Comparison of ENCODE assay signal across 14 cellular contexts in the genomic region with DNA sequence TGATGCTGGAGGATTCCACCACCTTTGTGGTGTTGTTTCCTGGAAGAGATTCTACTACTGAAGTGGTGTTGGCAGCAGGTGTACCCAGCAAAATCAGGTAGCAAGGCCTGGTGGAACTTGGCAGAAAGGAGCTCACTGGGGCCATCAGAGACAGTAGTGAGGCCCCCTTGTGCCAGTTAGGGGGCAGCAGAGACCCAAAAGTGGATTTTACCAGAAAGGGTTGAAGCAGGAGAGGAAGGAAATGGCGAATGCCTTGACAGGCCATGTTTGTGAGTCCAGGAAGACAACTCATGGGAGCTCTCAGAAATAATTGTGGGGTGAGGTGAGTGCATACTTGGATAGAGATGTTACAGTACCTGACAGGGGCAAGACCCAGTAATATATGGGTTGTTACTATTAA.
DNase-seq lines count a peak whose midpoint lies in the region; ATAC-seq, FAIRE-seq and TF ChIP-seq lines count a peak whose summit lies in the region.
"Had no signal": no experiment of that assay in that cellular context is flagged by ENCODE, and none has a peak within 500 bp of the region (broad histone marks: within the 10 kb centered on the region; RNA-seq: fewer than 3 reads in every experiment).

No MANE protein-coding gene starts in this region.

- H3K56ac ChIP-seq in H1 (replicated peaks; ENCODE audit: insufficient read length, low read depth, low read length) = no peak overlapping the region

- no peaks in the 10 kb centered on the region for H3K23me2 ChIP-seq in H1 (ENCODE audit: low read depth, low read length)

- peaks cover 42% of the 10 kb centered on the region for H3F3A ChIP-seq in DOHH2 (ENCODE audit: control insufficient read depth, insufficient read depth)

- H4K20me1 ChIP-seq in DOHH2 (ENCODE audit: control insufficient read depth, insufficient read depth, low read depth, low read length) = no peaks in the 10 kb centered on the region
- no peaks in the 10 kb centered on the region for H4K20me1 ChIP-seq in H1 (replicated peaks in 1 of 2; ENCODE audit: control insufficient read depth in 1 of 2, insufficient read depth in 2 of 2, low read length in 2 of 2)

- 94% methylated on average over 1 of the region's 1 CpG for WGBS in A549 (ENCODE audit: missing lambda C conversion rate)
- WGBS in H1 (ENCODE audit: extremely low coverage in 1 of 2, insufficient coverage in 1 of 2, insufficient read length in 1 of 2, insufficient replicate concordance in 2 of 2, low coverage in 1 of 2, low lambda C conversion rate in 2 of 2, missing lambda C conversion rate in 1 of 2), 2 experiments = 88% methylated on average over 1 of the region's 1 CpG; no CpG with 5 or more reads in 1 of the 2 experiments
- 87 to 90% methylated on average over 1 of the region's 1 CpG for WGBS in testis, 2 donors

- TF ChIP-seq RAD21 in A549 (conservative IDR thresholded peaks at IDR 0.05 in 1 of 2, IDR thresholded peaks at IDR 0.05 in 1 of 2) (peak; percentile 37 to 64; a peak in 4 of 5 replicates), H1 (IDR thresholded peaks at IDR 0.05 in 1 of 2, conservative IDR thresholded peaks at IDR 0.05 in 1 of 2; ENCODE audit: low read depth in 2 of 2, low read length in 2 of 2) (peak; percentile 65 to 77)

- no peaks in the 10 kb centered on the region for H3K79me1 ChIP-seq in H1 (ENCODE audit: low read depth, low read length)

- H3K4ac ChIP-seq in H1 (replicated peaks; ENCODE audit: insufficient read length, low read depth, low read length) = no peak overlapping the region

- peaks cover 10% of the 10 kb centered on the region; the same call in 2 of the 3 replicates for H3K4me1 ChIP-seq in A549
- H3K4me1 ChIP-seq in DOHH2 (ENCODE audit: control insufficient read depth, low read length) = peaks cover 82% of the 10 kb centered on the region
- H3K4me1 ChIP-seq in H1 (replicated peaks in 1 of 4; ENCODE audit: control insufficient read depth in 3 of 4, insufficient read depth in 4 of 4, low read length in 3 of 4) = no peaks in the 10 kb centered on the region; a peak in 1 of 7 replicates
- no peaks in the 10 kb centered on the region for H3K4me1 ChIP-seq in testis
- H3K4me1 ChIP-seq: breast epithelium, esophagus squamous epithelium had no signal

- ATAC-seq in A549 (peak in 1 of 2 experiments; percentile 76; a peak in 4 of 6 replicates), HG03460 (IDR thresholded peaks at IDR 0.05; ENCODE audit: unreplicated experiment) (no peak)
- ATAC-seq: CD8-positive, alpha-beta T cell had no signal

- H2BK5ac ChIP-seq in H1 (ENCODE audit: low read depth, low read length) = no peak overlapping the region

- no peak overlapping the region for H3K18ac ChIP-seq in H1 (ENCODE audit: extremely low read depth, low read length)

- no peak overlapping the region for H3K14ac ChIP-seq in H1 (ENCODE audit: insufficient read length)

- FAIRE-seq in A549 (lab: Jason Lieb, UNC) = no peak
- FAIRE-seq in H1 (lab: Jason Lieb, UNC) = no peak

- H3K23ac ChIP-seq in H1 (ENCODE audit: insufficient read length) = no peak overlapping the region

- TF ChIP-seq EP300 in A549 (IDR thresholded peaks at IDR 0.05) (no peak), H1 (IDR thresholded peaks at IDR 0.05; ENCODE audit: borderline replicate concordance in 1 of 2, low read depth in 2 of 2, low read length in 2 of 2) (no peak)

- CTCF ChIA-PET in A549 (lab: Yijun Ruan, JAX) (interaction anchor here (1.7 to 1.9 kb wide), 2 partner anchors 14 to 28 kb away, joined by 4 to 5 read pairs; no protein-coding TSS in a partner anchor), H1 (lab: Charles Lee; ENCODE audit: partially characterized antibody) (interaction anchor here (0.6 to 3.3 kb wide), 23 partner anchors 8 to 309 kb away, joined by 3 to 15 read pairs (median 4); no protein-coding TSS in a partner anchor)

- TF ChIP-seq CTCF in A549 (IDR thresholded peaks at IDR 0.05) = 0 out of 3 replicates have a peak, but pooled peaks have one; percentile 16
- TF ChIP-seq CTCF in DOHH2 (IDR thresholded peaks at IDR 0.05; ENCODE audit: low read depth, low read length, poor library complexity, severe bottlenecking) = peak; percentile 88
- peak; percentile 55 to 73 (median 69) for TF ChIP-seq CTCF in H1 (IDR thresholded peaks at IDR 0.05; ENCODE audit: control extremely low read depth in 1 of 3, insufficient read depth in 1 of 3, low read depth in 1 of 3, low read length in 3 of 3)
- TF ChIP-seq CTCF in testis (IDR thresholded peaks at IDR 0.05) = no peak

- H3K79me2 ChIP-seq in DOHH2 (ENCODE audit: control insufficient read depth, low read length) = peaks cover 35% of the 10 kb centered on the region
- no peaks in the 10 kb centered on the region; a peak in 1 of 4 replicates for H3K79me2 ChIP-seq in H1 (ENCODE audit: control insufficient read depth in 1 of 2, insufficient read depth in 2 of 2, low read length in 2 of 2)

- no peak overlapping the region for H4K91ac ChIP-seq in H1 (replicated peaks; ENCODE audit: insufficient read length, low read length)

- no peak overlapping the region for H2BK120ac ChIP-seq in H1 (replicated peaks; ENCODE audit: low read depth, low read length)

- TF ChIP-seq POLR2A in A549 (IDR thresholded peaks at IDR 0.05; ENCODE audit: low read length) (no peak), H1 (IDR thresholded peaks at IDR 0.05; ENCODE audit: control extremely low read depth in 1 of 2, low read depth in 2 of 2, low read length in 2 of 2) (no peak), testis (IDR thresholded peaks at IDR 0.05) (no peak)

- H3K27ac ChIP-seq in A549 (no peak overlapping the region), DOHH2 (ENCODE audit: low read depth, low read length) (peak overlapping the region; percentile 99), H1 (ENCODE audit: low read depth, low read length) (no peak overlapping the region), testis (no peak overlapping the region)
- H3K27ac ChIP-seq: breast epithelium, esophagus squamous epithelium had no signal

- no peak overlapping the region for H2AK5ac ChIP-seq in H1 (ENCODE audit: low read depth, low read length)

- no peak overlapping the region for H3K9ac ChIP-seq in H1 (replicated peaks in 1 of 4; ENCODE audit: extremely low read depth in 1 of 4, low read depth in 3 of 4, low read length in 3 of 4)

- no peaks in the 10 kb centered on the region for H3K9me2 ChIP-seq in DOHH2 (replicated peaks; ENCODE audit: control insufficient read depth, low read length)

- H4K5ac ChIP-seq in H1 (ENCODE audit: insufficient read length, low read depth, low read length) = no peak overlapping the region

- no peaks in the 10 kb centered on the region for H3K9me3 ChIP-seq in A549
- H3K9me3 ChIP-seq in DOHH2 (ENCODE audit: control insufficient read depth, insufficient read depth, low read length) = no peaks in the 10 kb centered on the region
- 0 out of 4 replicates have a peak, but pooled peaks cover 0 to 3% of the 10 kb centered on the region in 2 experiments for H3K9me3 ChIP-seq in H1 (ENCODE audit: insufficient read depth in 2 of 2, low read depth in 1 of 2, low read length in 1 of 2)
- H3K9me3 ChIP-seq in testis = no peaks in the 10 kb centered on the region
- no peaks in the 10 kb centered on the region for H3K9me3 ChIP-seq in MG63
- H3K9me3 ChIP-seq: breast epithelium, esophagus squamous epithelium had no signal

- no peak overlapping the region for H2BK12ac ChIP-seq in H1 (ENCODE audit: low read depth, low read length)

- H2AFZ ChIP-seq in H1 (ENCODE audit: low read length) = no peak overlapping the region

- no peak overlapping the region for H3K4me3 ChIP-seq in A549
- peak overlapping the region; percentile 70 for H3K4me3 ChIP-seq in DOHH2 (ENCODE audit: low read length)
- no peak overlapping the region for H3K4me3 ChIP-seq in H1 (ENCODE audit: extremely low read depth in 1 of 4, insufficient read depth in 2 of 4, low read depth in 3 of 4, low read length in 4 of 4)
- no peak overlapping the region for H3K4me3 ChIP-seq in testis
- no peak overlapping the region for H3K4me3 ChIP-seq in MG63
- H3K4me3 ChIP-seq: breast epithelium, esophagus squamous epithelium had no signal

- DNase-seq in A549 (ENCODE audit: low read depth in 1 of 2, low spot score in 1 of 2) (peak in 1 of 2 experiments; percentile 53), NCI-H69 (lab: John Stamatoyannopoulos, UW) (peak; percentile 73), H1 (ENCODE audit: low read depth in 1 of 2, low spot score in 2 of 2) (no peak), DMS53 (lab: John Stamatoyannopoulos, UW) (no peak), testis (no peak), MG63 (no peak)
- DNase-seq: esophagus squamous epithelium; islet precursor cell; stimulated activated naive CD4-positive, alpha-beta T cell treated with Interleukin-2 at 50 U/mL for 16 hours; T-helper 1 cell had no signal

- H3K27me3 ChIP-seq in DOHH2 (ENCODE audit: control insufficient read depth, low read length) (no peaks in the 10 kb centered on the region), H1 (replicated peaks in 1 of 4; ENCODE audit: control insufficient read depth in 3 of 4, extremely low read depth in 1 of 4, insufficient read depth in 3 of 4, low read length in 3 of 4) (no peaks in the 10 kb centered on the region), testis (no peaks in the 10 kb centered on the region), MG63 (no peaks in the 10 kb centered on the region)
- H3K27me3 ChIP-seq: breast epithelium, esophagus squamous epithelium had no signal

- H3K36me3 ChIP-seq in DOHH2 (ENCODE audit: control insufficient read depth, low read length) = peaks cover 34% of the 10 kb centered on the region
- H3K36me3 ChIP-seq in H1 (ENCODE audit: control insufficient read depth in 2 of 4, insufficient read depth in 4 of 4, low read length in 3 of 4) = no peaks in the 10 kb centered on the region
- H3K36me3 ChIP-seq in testis (ENCODE audit: low read depth, missing control alignments) = no peaks in the 10 kb centered on the region
- no peaks in the 10 kb centered on the region; the same call in 1 of the 2 replicates for H3K36me3 ChIP-seq in MG63
- H3K36me3 ChIP-seq: breast epithelium, esophagus squamous epithelium had no signal

- no peak overlapping the region for H2BK15ac ChIP-seq in H1 (ENCODE audit: low read length)

- no peak overlapping the region for H3K4me2 ChIP-seq in A549
- H3K4me2 ChIP-seq in DOHH2 (ENCODE audit: low read length) = peak overlapping the region; percentile 90
- no peak overlapping the region for H3K4me2 ChIP-seq in H1 (ENCODE audit: insufficient read depth in 1 of 2, low read depth in 2 of 2, low read length in 2 of 2)

- POLR2A ChIA-PET in A549 (lab: Yijun Ruan, JAX) = no interaction called here
- POLR2A ChIA-PET in H1 (lab: Charles Lee; ENCODE audit: partially characterized antibody) = no interaction called here

- intact Hi-C loops in testis (cut with DNase I; ENCODE audit: low total_unique reads) = no loop called here

- H4K8ac ChIP-seq in H1 (ENCODE audit: extremely low read depth, insufficient read depth, low read length) = no peak overlapping the region

- H2BK20ac ChIP-seq in H1 (ENCODE audit: low read length) = no peak overlapping the region

TF ChIP-seq in A549, 52 proteins besides CTCF, POLR2A, EP300 and RAD21:
- TF ChIP-seq NFE2L2 (conservative IDR thresholded peaks at IDR 0.05; ENCODE audit: low read length) (no peak), SMC3 (IDR thresholded peaks at IDR 0.05) (peak; percentile 13; the same call in 1 of the 3 replicates), FOSB (CRISPR knock-in tag; IDR thresholded peaks at IDR 0.05) (no peak)
TF ChIP-seq in A549: peak in this region for 1.

TF ChIP-seq in H1, 55 proteins besides CTCF, POLR2A, EP300 and RAD21 (continues in another document):
- peak; percentile 64; the same call in 1 of the 2 replicates for TF ChIP-seq YY1 (IDR thresholded peaks at IDR 0.05; ENCODE audit: low read depth, low read length)

Comparison
In these comparisons a context has a peak if more than half of its experiments do, and no peak if none do; other contexts are left out.
1. CTCF ChIP-seq: peak in A549 (single experiment), DOHH2 (single experiment) and H1 (3 of 3); none in testis (0 of 3).